Comparison of ENCODE assay signal across 1 cellular context in genomic region chr18:12948055-12948804, GRCh38.
TF ChIP-seq lines count a peak whose summit lies in the region.

No MANE protein-coding gene starts in this region.

TF ChIP-seq in HepG2, 621 proteins besides CTCF, POLR2A, EP300 and RAD21 (continued from another document and continues in another):
- TF ChIP-seq ZHX1 (CRISPR knock-in tag; IDR thresholded peaks at IDR 0.05; ENCODE audit: low read depth), result peak; percentile 59; the same call in 1 of the 2 replicates
- peak; percentile 82 for TF ChIP-seq NCOA1 (CRISPR knock-in tag; IDR thresholded peaks at IDR 0.05)
- TF ChIP-seq ZNF776 (CRISPR knock-in tag; IDR thresholded peaks at IDR 0.05), result peak; percentile 97; the same call in 1 of the 2 replicates
- TF ChIP-seq RFX3 (CRISPR knock-in tag; IDR thresholded peaks at IDR 0.05), result no peak
- no peak for TF ChIP-seq HOXD1 (CRISPR knock-in tag; IDR thresholded peaks at IDR 0.05)
- no peak for TF ChIP-seq ZNF251 (CRISPR knock-in tag; IDR thresholded peaks at IDR 0.05)
- peak; percentile 85; the same call in 1 of the 2 replicates for TF ChIP-seq ZNF704 (CRISPR knock-in tag; IDR thresholded peaks at IDR 0.05; ENCODE audit: borderline replicate concordance)
- peak; percentile 94; the same call in 1 of the 2 replicates for TF ChIP-seq EEA1 (CRISPR knock-in tag; IDR thresholded peaks at IDR 0.05; ENCODE audit: borderline replicate concordance)
- TF ChIP-seq, protein P1, sequence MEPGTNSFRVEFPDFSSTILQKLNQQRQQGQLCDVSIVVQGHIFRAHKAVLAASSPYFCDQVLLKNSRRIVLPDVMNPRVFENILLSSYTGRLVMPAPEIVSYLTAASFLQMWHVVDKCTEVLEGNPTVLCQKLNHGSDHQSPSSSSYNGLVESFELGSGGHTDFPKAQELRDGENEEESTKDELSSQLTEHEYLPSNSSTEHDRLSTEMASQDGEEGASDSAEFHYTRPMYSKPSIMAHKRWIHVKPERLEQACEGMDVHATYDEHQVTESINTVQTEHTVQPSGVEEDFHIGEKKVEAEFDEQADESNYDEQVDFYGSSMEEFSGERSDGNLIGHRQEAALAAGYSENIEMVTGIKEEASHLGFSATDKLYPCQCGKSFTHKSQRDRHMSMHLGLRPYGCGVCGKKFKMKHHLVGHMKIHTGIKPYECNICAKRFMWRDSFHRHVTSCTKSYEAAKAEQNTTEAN (CRISPR knock-in tag; conservative IDR thresholded peaks at IDR 0.05), result peak; percentile 95
- no peak; the same call in 1 of the 2 replicates for TF ChIP-seq ZNF333 (CRISPR knock-in tag; IDR thresholded peaks at IDR 0.05; ENCODE audit: borderline replicate concordance)
- TF ChIP-seq ZNF691 (CRISPR knock-in tag; IDR thresholded peaks at IDR 0.05; ENCODE audit: borderline replicate concordance, low read depth), result no peak; the same call in 1 of the 2 replicates
- TF ChIP-seq RXRA (CRISPR knock-in tag; IDR thresholded peaks at IDR 0.05), result peak; percentile 81
- TF ChIP-seq MATR3 (CRISPR knock-in tag; IDR thresholded peaks at IDR 0.05), result no peak
- no peak for TF ChIP-seq NPAS2 (CRISPR knock-in tag; IDR thresholded peaks at IDR 0.05; ENCODE audit: borderline replicate concordance)
- no peak for TF ChIP-seq SRSF1 (optimal IDR thresholded peaks at IDR 0.05; ENCODE audit: low read depth, low read length)
- TF ChIP-seq, protein P2, sequence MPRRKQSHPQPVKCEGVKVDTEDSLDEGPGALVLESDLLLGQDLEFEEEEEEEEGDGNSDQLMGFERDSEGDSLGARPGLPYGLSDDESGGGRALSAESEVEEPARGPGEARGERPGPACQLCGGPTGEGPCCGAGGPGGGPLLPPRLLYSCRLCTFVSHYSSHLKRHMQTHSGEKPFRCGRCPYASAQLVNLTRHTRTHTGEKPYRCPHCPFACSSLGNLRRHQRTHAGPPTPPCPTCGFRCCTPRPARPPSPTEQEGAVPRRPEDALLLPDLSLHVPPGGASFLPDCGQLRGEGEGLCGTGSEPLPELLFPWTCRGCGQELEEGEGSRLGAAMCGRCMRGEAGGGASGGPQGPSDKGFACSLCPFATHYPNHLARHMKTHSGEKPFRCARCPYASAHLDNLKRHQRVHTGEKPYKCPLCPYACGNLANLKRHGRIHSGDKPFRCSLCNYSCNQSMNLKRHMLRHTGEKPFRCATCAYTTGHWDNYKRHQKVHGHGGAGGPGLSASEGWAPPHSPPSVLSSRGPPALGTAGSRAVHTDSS (CRISPR knock-in tag; conservative IDR thresholded peaks at IDR 0.05), result no peak
- TF ChIP-seq ZKSCAN8 (CRISPR knock-in tag; IDR thresholded peaks at IDR 0.05; ENCODE audit: borderline replicate concordance), result no peak; the same call in 1 of the 2 replicates
- no peak for TF ChIP-seq RFX1 (IDR thresholded peaks at IDR 0.05)
- peak; percentile 80 for TF ChIP-seq HBP1 (CRISPR knock-in tag; IDR thresholded peaks at IDR 0.05; ENCODE audit: low read depth)
- TF ChIP-seq SOX6 (IDR thresholded peaks at IDR 0.05), result no peak
- peak; percentile 54; the same call in 1 of the 2 replicates for TF ChIP-seq SOX6 (CRISPR knock-in tag; IDR thresholded peaks at IDR 0.05)
- no peak for TF ChIP-seq ATRX (CRISPR knock-in tag; IDR thresholded peaks at IDR 0.05; ENCODE audit: borderline replicate concordance)
- TF ChIP-seq ZNF672 (CRISPR knock-in tag; IDR thresholded peaks at IDR 0.05), result no peak
- TF ChIP-seq SMC3 (IDR thresholded peaks at IDR 0.05; ENCODE audit: low read length), result no peak
- TF ChIP-seq MZF1 (CRISPR knock-in tag; IDR thresholded peaks at IDR 0.05; ENCODE audit: borderline replicate concordance), result no peak
- no peak for TF ChIP-seq RELA (CRISPR knock-in tag; IDR thresholded peaks at IDR 0.05)
- peak; percentile 96 for TF ChIP-seq ZNF451 (CRISPR knock-in tag; IDR thresholded peaks at IDR 0.05)
- TF ChIP-seq SP5 (CRISPR knock-in tag; IDR thresholded peaks at IDR 0.05; ENCODE audit: borderline replicate concordance, low read depth), result peak; percentile 60; the same call in 1 of the 2 replicates
- TF ChIP-seq ELF1 (CRISPR knock-in tag; IDR thresholded peaks at IDR 0.05), result peak; percentile 91
- no peak; the same call in 1 of the 2 replicates for TF ChIP-seq GZF1 (CRISPR knock-in tag; IDR thresholded peaks at IDR 0.05)
- TF ChIP-seq ZSCAN25 (CRISPR knock-in tag; IDR thresholded peaks at IDR 0.05), result peak; percentile 74; the same call in 1 of the 2 replicates
- TF ChIP-seq HMGXB4 (CRISPR knock-in tag; IDR thresholded peaks at IDR 0.05; ENCODE audit: borderline replicate concordance in 1 of 2, low read depth in 1 of 2), result peak in 1 of 2 experiments; percentile 11; a peak in 2 of 4 replicates
- TF ChIP-seq NFE2L2 (IDR thresholded peaks at IDR 0.05; ENCODE audit: low read length), result no peak
- TF ChIP-seq, protein P3, sequence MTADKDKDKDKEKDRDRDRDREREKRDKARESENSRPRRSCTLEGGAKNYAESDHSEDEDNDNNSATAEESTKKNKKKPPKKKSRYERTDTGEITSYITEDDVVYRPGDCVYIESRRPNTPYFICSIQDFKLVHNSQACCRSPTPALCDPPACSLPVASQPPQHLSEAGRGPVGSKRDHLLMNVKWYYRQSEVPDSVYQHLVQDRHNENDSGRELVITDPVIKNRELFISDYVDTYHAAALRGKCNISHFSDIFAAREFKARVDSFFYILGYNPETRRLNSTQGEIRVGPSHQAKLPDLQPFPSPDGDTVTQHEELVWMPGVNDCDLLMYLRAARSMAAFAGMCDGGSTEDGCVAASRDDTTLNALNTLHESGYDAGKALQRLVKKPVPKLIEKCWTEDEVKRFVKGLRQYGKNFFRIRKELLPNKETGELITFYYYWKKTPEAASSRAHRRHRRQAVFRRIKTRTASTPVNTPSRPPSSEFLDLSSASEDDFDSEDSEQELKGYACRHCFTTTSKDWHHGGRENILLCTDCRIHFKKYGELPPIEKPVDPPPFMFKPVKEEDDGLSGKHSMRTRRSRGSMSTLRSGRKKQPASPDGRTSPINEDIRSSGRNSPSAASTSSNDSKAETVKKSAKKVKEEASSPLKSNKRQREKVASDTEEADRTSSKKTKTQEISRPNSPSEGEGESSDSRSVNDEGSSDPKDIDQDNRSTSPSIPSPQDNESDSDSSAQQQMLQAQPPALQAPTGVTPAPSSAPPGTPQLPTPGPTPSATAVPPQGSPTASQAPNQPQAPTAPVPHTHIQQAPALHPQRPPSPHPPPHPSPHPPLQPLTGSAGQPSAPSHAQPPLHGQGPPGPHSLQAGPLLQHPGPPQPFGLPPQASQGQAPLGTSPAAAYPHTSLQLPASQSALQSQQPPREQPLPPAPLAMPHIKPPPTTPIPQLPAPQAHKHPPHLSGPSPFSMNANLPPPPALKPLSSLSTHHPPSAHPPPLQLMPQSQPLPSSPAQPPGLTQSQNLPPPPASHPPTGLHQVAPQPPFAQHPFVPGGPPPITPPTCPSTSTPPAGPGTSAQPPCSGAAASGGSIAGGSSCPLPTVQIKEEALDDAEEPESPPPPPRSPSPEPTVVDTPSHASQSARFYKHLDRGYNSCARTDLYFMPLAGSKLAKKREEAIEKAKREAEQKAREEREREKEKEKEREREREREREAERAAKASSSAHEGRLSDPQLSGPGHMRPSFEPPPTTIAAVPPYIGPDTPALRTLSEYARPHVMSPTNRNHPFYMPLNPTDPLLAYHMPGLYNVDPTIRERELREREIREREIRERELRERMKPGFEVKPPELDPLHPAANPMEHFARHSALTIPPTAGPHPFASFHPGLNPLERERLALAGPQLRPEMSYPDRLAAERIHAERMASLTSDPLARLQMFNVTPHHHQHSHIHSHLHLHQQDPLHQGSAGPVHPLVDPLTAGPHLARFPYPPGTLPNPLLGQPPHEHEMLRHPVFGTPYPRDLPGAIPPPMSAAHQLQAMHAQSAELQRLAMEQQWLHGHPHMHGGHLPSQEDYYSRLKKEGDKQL (CRISPR knock-in tag; IDR thresholded peaks at IDR 0.05; ENCODE audit: low read depth), result no peak
- TF ChIP-seq JARID2 (CRISPR knock-in tag; IDR thresholded peaks at IDR 0.05; ENCODE audit: insufficient replicate concordance), result no peak
- TF ChIP-seq ZNF432 (CRISPR knock-in tag; IDR thresholded peaks at IDR 0.05; ENCODE audit: borderline replicate concordance), result no peak
- peak; percentile 99 for TF ChIP-seq ZNF709 (CRISPR knock-in tag; IDR thresholded peaks at IDR 0.05)
- TF ChIP-seq MIER3 (CRISPR knock-in tag; IDR thresholded peaks at IDR 0.05; ENCODE audit: borderline replicate concordance), result no peak; the same call in 1 of the 2 replicates
- no peak for TF ChIP-seq ZFP36 (IDR thresholded peaks at IDR 0.05; ENCODE audit: borderline replicate concordance, low read depth, low read length, partially characterized antibody)
- peak; percentile 77; the same call in 1 of the 2 replicates for TF ChIP-seq ZNF331 (CRISPR knock-in tag; IDR thresholded peaks at IDR 0.05)
- TF ChIP-seq ZNF572 (CRISPR knock-in tag; IDR thresholded peaks at IDR 0.05), result 0 out of 2 replicates have a peak, but pooled peaks have one; percentile 33
- no peak for TF ChIP-seq HNRNPL (IDR thresholded peaks at IDR 0.05; ENCODE audit: low read depth, low read length)
- peak; percentile 15; the same call in 1 of the 2 replicates for TF ChIP-seq KDM5A (IDR thresholded peaks at IDR 0.05; ENCODE audit: borderline replicate concordance, low read length)
- TF ChIP-seq KDM1A (CRISPR knock-in tag; IDR thresholded peaks at IDR 0.05), result no peak
- TF ChIP-seq GATA4 (IDR thresholded peaks at IDR 0.05; ENCODE audit: borderline replicate concordance, low read depth), result peak; percentile 27; the same call in 1 of the 2 replicates
- TF ChIP-seq SMARCE1 (IDR thresholded peaks at IDR 0.05; ENCODE audit: borderline replicate concordance), result no peak
- TF ChIP-seq MTA1 (CRISPR knock-in tag; IDR thresholded peaks at IDR 0.05; ENCODE audit: borderline replicate concordance), result peak; percentile 71; the same call in 1 of the 2 replicates
- TF ChIP-seq, protein P4, sequence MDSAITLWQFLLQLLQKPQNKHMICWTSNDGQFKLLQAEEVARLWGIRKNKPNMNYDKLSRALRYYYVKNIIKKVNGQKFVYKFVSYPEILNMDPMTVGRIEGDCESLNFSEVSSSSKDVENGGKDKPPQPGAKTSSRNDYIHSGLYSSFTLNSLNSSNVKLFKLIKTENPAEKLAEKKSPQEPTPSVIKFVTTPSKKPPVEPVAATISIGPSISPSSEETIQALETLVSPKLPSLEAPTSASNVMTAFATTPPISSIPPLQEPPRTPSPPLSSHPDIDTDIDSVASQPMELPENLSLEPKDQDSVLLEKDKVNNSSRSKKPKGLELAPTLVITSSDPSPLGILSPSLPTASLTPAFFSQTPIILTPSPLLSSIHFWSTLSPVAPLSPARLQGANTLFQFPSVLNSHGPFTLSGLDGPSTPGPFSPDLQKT (CRISPR knock-in tag; IDR thresholded peaks at IDR 0.05; ENCODE audit: borderline replicate concordance), result peak; percentile 89; the same call in 1 of the 2 replicates
- TF ChIP-seq KDM2A (CRISPR knock-in tag; IDR thresholded peaks at IDR 0.05; ENCODE audit: borderline replicate concordance, low read depth), result peak; percentile 70; the same call in 1 of the 2 replicates
- TF ChIP-seq RCOR2 (CRISPR knock-in tag; IDR thresholded peaks at IDR 0.05), result no peak; the same call in 1 of the 2 replicates
- TF ChIP-seq ETV6 (CRISPR knock-in tag; conservative IDR thresholded peaks at IDR 0.05), result no peak; the same call in 1 of the 2 replicates
